In the genomic region with DNA sequence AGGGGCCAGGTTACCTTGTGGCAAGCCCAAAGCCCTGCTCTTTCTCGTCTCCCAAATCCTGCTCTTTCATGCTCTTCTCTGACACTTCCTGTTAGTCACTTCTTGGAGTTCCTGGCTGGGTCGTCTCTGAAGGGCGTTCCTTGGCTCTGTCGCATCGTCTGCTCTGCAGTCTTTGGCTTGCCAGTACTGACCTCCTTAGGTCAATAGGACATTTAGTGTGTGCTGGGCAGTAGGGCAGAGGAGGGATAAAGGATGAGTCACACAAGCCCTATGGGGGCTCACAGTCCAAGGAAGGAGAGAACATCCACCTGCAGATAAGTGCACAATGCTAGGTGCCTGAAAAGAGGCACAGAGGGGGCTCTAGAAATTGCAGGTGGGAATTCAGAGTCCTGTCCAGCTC, we compare ENCODE assay signal across 14 cellular contexts.
A peak's percentile ranks its signal among the peaks of the same experiment; 100 is the strongest.
DNase-seq lines count a peak whose midpoint lies in the region; ATAC-seq and TF ChIP-seq lines count a peak whose summit lies in the region.
"Had no signal": no experiment of that assay in that cellular context is flagged by ENCODE, and none has a peak within 500 bp of the region (broad histone marks: within the 10 kb centered on the region; RNA-seq: fewer than 3 reads in every experiment).

No MANE protein-coding gene starts in this region.

- H3K4me3 ChIP-seq in psoas muscle = peak overlapping the region; percentile 21

- ATAC-seq in Right ventricle myocardium superior (ENCODE audit: poor library complexity) = peak; percentile 39
- ATAC-seq in psoas muscle = peak in 3 of 4 donors; percentile 38 to 59 (median 43)
- no peak for ATAC-seq in WTC11
- ATAC-seq in T-cell (replicated peaks in 1 of 4) = no peak
- ATAC-seq: activated CD8-positive, alpha-beta T cell treated with anti-CD3 and anti-CD28 coated beads, Interleukin-2, amount 10 ng/mL, durations not matched to agents 7 days and 5 days had no signal

- H3K27ac Mint-ChIP-seq in WTC11 (no peak overlapping the region), T-cell (no peak overlapping the region)
- H3K27ac Mint-ChIP-seq: activated CD8-positive, alpha-beta T cell treated with anti-CD3 and anti-CD28 coated beads, Interleukin-2, amount 10 ng/mL, durations not matched to agents 7 days and 5 days had no signal

- H3K9me3 Mint-ChIP-seq in WTC11 (no peaks in the 10 kb centered on the region), T-cell (no peaks in the 10 kb centered on the region)

- H3K4me1 Mint-ChIP-seq in WTC11 (peaks cover 24% of the 10 kb centered on the region), T-cell (peaks cover 17 to 21% (median 20%) of the 10 kb centered on the region in 3 donors)

- TF ChIP-seq CTCF in VCaP (conservative IDR thresholded peaks at IDR 0.05) (no peak), psoas muscle (IDR thresholded peaks at IDR 0.05) (no peak), WTC11 (IDR thresholded peaks at IDR 0.05) (no peak)

- H3K36me3 Mint-ChIP-seq in WTC11 (no peaks in the 10 kb centered on the region), T-cell (no peaks in the 10 kb centered on the region)

- peak; percentile 73 for DNase-seq in EH (ENCODE audit: low read depth)
- peak; percentile 59 for DNase-seq in Right ventricle myocardium superior
- peak; percentile 65 to 83 for DNase-seq in psoas muscle
- DNase-seq in HuH-7 (ENCODE audit: low spot score) = no peak
- no peak for DNase-seq in WTC11 (ENCODE audit: low spot score)
- DNase-seq in SKM-1 (lab: John Stamatoyannopoulos, UW; ENCODE audit: unreplicated experiment) = no peak
- DNase-seq in T-cell = no peak
- DNase-seq: activated CD8-positive, alpha-beta T cell treated with anti-CD3 and anti-CD28 coated beads, Interleukin-2, amount 10 ng/mL, durations not matched to agents 7 days and 5 days; activated effector memory CD4-positive, alpha-beta T cell treated with anti-CD3 and anti-CD28 coated beads, Interleukin-2, amount 50 U/mL, for 16 hours; DMS79 treated with DMSO at 0.1 percent for 48 hours; NCI-H1092; NCI-H510A; RPMI8226 had no signal

- WGBS in psoas muscle, 3 donors = 5 to 14% (median 9%) methylated on average over 5 of the region's 5 CpGs

- H3K27me3 ChIP-seq in psoas muscle (ENCODE audit: insufficient read depth in 3 of 3, low read length in 2 of 3) = peaks cover 0 to 2% (median 0%) of the 10 kb centered on the region in 3 donors

- no peak overlapping the region for H3K4me3 Mint-ChIP-seq in WTC11
- no peak overlapping the region for H3K4me3 Mint-ChIP-seq in T-cell
- H3K4me3 Mint-ChIP-seq: activated CD8-positive, alpha-beta T cell treated with anti-CD3 and anti-CD28 coated beads, Interleukin-2, amount 10 ng/mL, durations not matched to agents 7 days and 5 days had no signal

- no peaks in the 10 kb centered on the region for H3K9me3 ChIP-seq in psoas muscle

- CTCF ChIA-PET in WTC11 (lab: Charles Lee) (no interaction called here), T-cell (lab: Charles Lee) (no interaction called here)

- no peaks in the 10 kb centered on the region for H3K36me3 ChIP-seq in psoas muscle (ENCODE audit: insufficient read depth in 1 of 2, low read depth in 1 of 2)

- peaks cover 17% of the 10 kb centered on the region for H3K4me1 ChIP-seq in psoas muscle

- intact Hi-C loops in Right ventricle myocardium superior (cut with DNase I) = no loop called here
- intact Hi-C loops in psoas muscle (cut with DNase I) = loop anchor here in 1 of 2 donors (5.0 kb wide), 1 partner anchor 86 kb away; the partner anchor contains the start of gene FAM43A

- H3K27ac ChIP-seq in VCaP (peak overlapping the region; percentile 32; the same call in 1 of the 2 replicates), psoas muscle (no peak overlapping the region)

- H3K27me3 Mint-ChIP-seq in WTC11 (ENCODE audit: low read depth) = peaks cover 34% of the 10 kb centered on the region
- peaks cover 20 to 21% of the 10 kb centered on the region in 2 donors for H3K27me3 Mint-ChIP-seq in T-cell

- POLR2A ChIA-PET in WTC11 (lab: Charles Lee) = no interaction called here
- POLR2A ChIA-PET in T-cell (lab: Charles Lee) = no interaction called here

TF ChIP-seq in WTC11, 78 proteins besides CTCF, POLR2A, EP300 and RAD21:
- TF ChIP-seq AR (CRISPR knock-in tag; IDR thresholded peaks at IDR 0.05) (no peak), ETV6 (CRISPR knock-in tag; IDR thresholded peaks at IDR 0.05) (no peak), HMGA2 (CRISPR knock-in tag; IDR thresholded peaks at IDR 0.05) (no peak), TP53 (CRISPR knock-in tag; IDR thresholded peaks at IDR 0.05) (no peak), ZNF671 (CRISPR knock-in tag; IDR thresholded peaks at IDR 0.05) (no peak)
- TF ChIP-seq, protein P1, sequence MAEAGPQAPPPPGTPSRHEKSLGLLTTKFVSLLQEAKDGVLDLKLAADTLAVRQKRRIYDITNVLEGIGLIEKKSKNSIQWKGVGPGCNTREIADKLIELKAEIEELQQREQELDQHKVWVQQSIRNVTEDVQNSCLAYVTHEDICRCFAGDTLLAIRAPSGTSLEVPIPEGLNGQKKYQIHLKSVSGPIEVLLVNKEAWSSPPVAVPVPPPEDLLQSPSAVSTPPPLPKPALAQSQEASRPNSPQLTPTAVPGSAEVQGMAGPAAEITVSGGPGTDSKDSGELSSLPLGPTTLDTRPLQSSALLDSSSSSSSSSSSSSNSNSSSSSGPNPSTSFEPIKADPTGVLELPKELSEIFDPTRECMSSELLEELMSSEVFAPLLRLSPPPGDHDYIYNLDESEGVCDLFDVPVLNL (CRISPR knock-in tag; IDR thresholded peaks at IDR 0.05; ENCODE audit: borderline replicate concordance, low read depth) = no peak
TF ChIP-seq in WTC11: peak in this region for 0.

Comparison
In these comparisons a context has a peak if more than half of its experiments do, and no peak if none do; other contexts are left out.
1. DNase-seq: peak in EH (single experiment), Right ventricle myocardium superior (single experiment) and psoas muscle (2 of 2); none in HuH-7 (single experiment), WTC11 (single experiment), SKM-1 (single experiment) and T-cell (0 of 34).
2. ATAC-seq: peak in Right ventricle myocardium superior (single experiment) and psoas muscle (3 of 4); none in WTC11 (single experiment) and T-cell (0 of 4).